In genomic region chrX:152813211-152813610, GRCh38 we compare ENCODE assay signal across 23 cellular contexts. TPM values are rescaled to one million over a fixed set of nuclear protein-coding genes. Genes with fewer than 3 reads are reported as not detected.
DNase-seq lines count a peak whose midpoint lies in the region; ATAC-seq and TF ChIP-seq lines count a peak whose summit lies in the region.
"Had no signal": no experiment of that assay in that cellular context is flagged by ENCODE, and none has a peak within 500 bp of the region (broad histone marks: within the 10 kb centered on the region; RNA-seq: fewer than 3 reads in every experiment).

No MANE protein-coding gene starts in this region.

- no peaks in the 10 kb centered on the region for H3K79me2 ChIP-seq in MM.1S (ENCODE audit: low read length)
- H3K79me2 ChIP-seq in hepatocyte: no peaks in the 10 kb centered on the region
- no peaks in the 10 kb centered on the region for H3K79me2 ChIP-seq in osteoblast (ENCODE audit: insufficient read depth, low read length)

- H3K27me3 Mint-ChIP-seq in Caco-2 (ENCODE audit: insufficient read depth, unreplicated experiment): peaks cover 2% of the 10 kb centered on the region

- H3K27ac Mint-ChIP-seq in Caco-2 (ENCODE audit: unreplicated experiment): no peak overlapping the region

- peaks cover 5% of the 10 kb centered on the region for H3K36me3 Mint-ChIP-seq in Caco-2 (ENCODE audit: insufficient read depth, unreplicated experiment)

- H2AFZ ChIP-seq in MM.1S (ENCODE audit: low read length) (no peak overlapping the region), hepatocyte (no peak overlapping the region), osteoblast (ENCODE audit: low read length) (peak overlapping the region; percentile 51)

- H3K9me3 ChIP-seq in Caco-2: no peaks in the 10 kb centered on the region
- H3K9me3 ChIP-seq in MM.1S (replicated peaks; ENCODE audit: insufficient read depth, low read length): no peaks in the 10 kb centered on the region
- H3K9me3 ChIP-seq in hepatocyte (ENCODE audit: low read depth): no peaks in the 10 kb centered on the region
- H3K9me3 ChIP-seq in osteoblast (ENCODE audit: low read depth, low read length): no peaks in the 10 kb centered on the region
- H3K9me3 ChIP-seq: Peyer's patch, SJCRH30 had no signal

- WGBS in hepatocyte (ENCODE audit: low lambda C conversion rate, missing lambda C conversion rate): 41% methylated on average over 6 of the region's 6 CpGs

- no peaks in the 10 kb centered on the region for H3K27me3 ChIP-seq in Caco-2 (replicated peaks; ENCODE audit: control insufficient read depth, insufficient read depth, low read length)
- no peaks in the 10 kb centered on the region for H3K27me3 ChIP-seq in MM.1S (replicated peaks; ENCODE audit: insufficient read depth, low read length)
- H3K27me3 ChIP-seq in hepatocyte: no peaks in the 10 kb centered on the region
- no peaks in the 10 kb centered on the region for H3K27me3 ChIP-seq in osteoblast (ENCODE audit: insufficient read depth, low read length)
- H3K27me3 ChIP-seq: Peyer's patch, SJCRH30 had no signal

- H3K4me1 ChIP-seq in Caco-2 (no peaks in the 10 kb centered on the region), MM.1S (ENCODE audit: low read length) (no peaks in the 10 kb centered on the region), hepatocyte (ENCODE audit: insufficient read depth) (peaks cover 6% of the 10 kb centered on the region), osteoblast (ENCODE audit: insufficient read depth, low read length) (no peaks in the 10 kb centered on the region)
- H3K4me1 ChIP-seq: Peyer's patch, SJCRH30 had no signal

- H3F3A ChIP-seq in MM.1S (ENCODE audit: insufficient read depth, low read length): no peaks in the 10 kb centered on the region

- no peak for DNase-seq in Caco-2
- DNase-seq in MM.1S: no peak
- no peak for DNase-seq in hepatocyte (ENCODE audit: low spot score)
- no peak for DNase-seq in osteoblast (ENCODE audit: insufficient read length, low spot score, missing footprints)
- no peak for DNase-seq in globus pallidus (ENCODE audit: low spot score)
- DNase-seq in LoVo (ENCODE audit: low spot score): no peak
- DNase-seq: AML-193; NCI-H1105; NCI-H146; NCI-H2029; NCI-H2227 treated with DMSO at 0.1 percent for 48 hours; NCI-H510A; NCI-H774; NK-92 treated with Interleukin-12 subunit alpha and Interleukin-12 subunit beta, amount 100 ng/mL, for 24 hours; SJCRH30 had no signal

- POLR2A ChIA-PET in Caco-2 (lab: Charles Lee): no interaction called here

- ATAC-seq in HG03469 (IDR thresholded peaks at IDR 0.05; ENCODE audit: unreplicated experiment) (no peak), HG02623 (IDR thresholded peaks at IDR 0.05; ENCODE audit: unreplicated experiment) (no peak)
- ATAC-seq: HCT116 had no signal

- H3K36me3 ChIP-seq in Caco-2 (ENCODE audit: control insufficient read depth, insufficient read depth, low read length) (no peaks in the 10 kb centered on the region), MM.1S (replicated peaks; ENCODE audit: insufficient read depth, low read length) (no peaks in the 10 kb centered on the region), hepatocyte (replicated peaks; ENCODE audit: insufficient read depth, low read depth) (no peaks in the 10 kb centered on the region), osteoblast (ENCODE audit: insufficient read depth, low read length) (no peaks in the 10 kb centered on the region)
- H3K36me3 ChIP-seq: Peyer's patch, SJCRH30 had no signal

- H3K4me2 ChIP-seq in MM.1S (ENCODE audit: low read depth, low read length) (peak overlapping the region; percentile 0; the same call in 1 of the 2 replicates), hepatocyte (peak overlapping the region; percentile 52), osteoblast (ENCODE audit: insufficient read depth, low read length) (peak overlapping the region; percentile 52)

- H3K4me1 Mint-ChIP-seq in Caco-2 (ENCODE audit: low read depth, unreplicated experiment): no peaks in the 10 kb centered on the region

- CTCF ChIA-PET in Caco-2 (lab: Charles Lee): interaction anchor here (1.2 kb wide), 1 partner anchor 172 kb away, joined by 3 read pairs; no protein-coding TSS in a partner anchor

- TF ChIP-seq CTCF in Caco-2 (IDR thresholded peaks at IDR 0.05; ENCODE audit: insufficient read depth in 1 of 2, low read depth in 1 of 2, low read length in 1 of 2, severe bottlenecking in 1 of 2, unreplicated experiment in 1 of 2) (no peak), MM.1S (IDR thresholded peaks at IDR 0.05; ENCODE audit: low read length) (no peak), hepatocyte (IDR thresholded peaks at IDR 0.05; ENCODE audit: poor library complexity) (no peak), osteoblast (IDR thresholded peaks at IDR 0.05; ENCODE audit: extremely low read depth, low read depth, low read length) (no peak)

- H3K27ac ChIP-seq in MM.1S (ENCODE audit: low read length) (no peak overlapping the region), hepatocyte (no peak overlapping the region), osteoblast (ENCODE audit: low read depth, low read length) (no peak overlapping the region)
- H3K27ac ChIP-seq: C4-2B, SJCRH30 had no signal

- peak overlapping the region; percentile 51 for H3K4me3 Mint-ChIP-seq in Caco-2 (ENCODE audit: unreplicated experiment)

- BruUV-seq in Caco-2 (replicated peaks; lab: Mats Ljungman, UMichigan): no TSS peak

- H4K20me1 ChIP-seq in MM.1S (ENCODE audit: insufficient read depth, low read length) (no peaks in the 10 kb centered on the region), hepatocyte (ENCODE audit: insufficient read depth, poor library complexity, severe bottlenecking) (no peaks in the 10 kb centered on the region), osteoblast (ENCODE audit: insufficient read depth, low read length) (no peaks in the 10 kb centered on the region)

- H3K4me3 ChIP-seq in Caco-2 (ENCODE audit: low read depth, low read length) (no peak overlapping the region), MM.1S (ENCODE audit: low read length) (no peak overlapping the region), hepatocyte (no peak overlapping the region), osteoblast (ENCODE audit: insufficient read depth, low read length) (peak overlapping the region; percentile 30)
- H3K4me3 ChIP-seq: Peyer's patch, SJCRH30 had no signal

- no peak overlapping the region for H3K9ac ChIP-seq in MM.1S (ENCODE audit: low read length)

- H3K9me3 Mint-ChIP-seq in Caco-2 (ENCODE audit: unreplicated experiment): no peaks in the 10 kb centered on the region

- intact Hi-C loops in Caco-2 (cut with micrococcal nuclease; ENCODE audit: unreplicated experiment): no loop called here

- H3K9me2 ChIP-seq in MM.1S (replicated peaks; ENCODE audit: insufficient read depth, low read length) (no peaks in the 10 kb centered on the region), hepatocyte (replicated peaks; ENCODE audit: insufficient read depth) (no peaks in the 10 kb centered on the region)

RNA-seq across cellular contexts. Expression of gene CETN2, which starts 17.3 kb away (rescaled TPM):
- total RNA-seq in Caco-2 (2022): 23.8 and 23.9 TPM in 2 replicates
- 43.7 and 44.8 TPM in 2 replicates for total RNA-seq in hepatocyte
- 45.5 and 46.0 TPM in 2 replicates for polyA plus RNA-seq in hepatocyte
- total RNA-seq in osteoblast: 42.1 and 44.2 TPM in 2 replicates

RNA-seq across cellular contexts. Expression of gene NSDHL, which starts 17.7 kb away (rescaled TPM):
- total RNA-seq in Caco-2 (2022) (30.5 and 34.9 TPM in 2 replicates), hepatocyte (46.2 and 56.7 TPM in 2 replicates), osteoblast (15.9 and 18.9 TPM in 2 replicates)
- polyA plus RNA-seq in hepatocyte: 47.8 and 62.9 TPM in 2 replicates

RNA-seq across cellular contexts. Expression of gene MAGEA6, which starts 43.7 kb away (rescaled TPM):
- not detected in 2 replicates for total RNA-seq in Caco-2 (2022)
- total RNA-seq in hepatocyte: not detected in 2 replicates
- 0.45 TPM in 1 of 2 replicates, not detected in the other for polyA plus RNA-seq in hepatocyte
- not detected in 2 replicates for total RNA-seq in osteoblast
- total RNA-seq: H1, Peyer's patch had no signal
- polyA plus RNA-seq: AG04450 had no signal

RNA-seq across cellular contexts. Expression of gene CSAG3, which starts 54.2 kb away (rescaled TPM):
- not detected in 2 replicates for total RNA-seq in Caco-2 (2022)
- total RNA-seq in hepatocyte: not detected in 2 replicates
- 0.33 TPM in 1 of 2 replicates, not detected in the other for polyA plus RNA-seq in hepatocyte
- total RNA-seq in osteoblast: not detected in 2 replicates
- total RNA-seq: A172, H1, Peyer's patch, SJCRH30 had no signal
- polyA plus RNA-seq: AG04450 had no signal

RNA-seq across cellular contexts. Expression of gene MAGEA2, which starts 59.6 kb away (rescaled TPM):
- total RNA-seq in Caco-2 (2022): not detected in 2 replicates
- total RNA-seq in hepatocyte: 0.28 and 0.93 TPM in 2 replicates
- 0.24 and 0.39 TPM in 2 replicates for polyA plus RNA-seq in hepatocyte
- not detected in 2 replicates for total RNA-seq in osteoblast
- total RNA-seq: H1, Peyer's patch had no signal
- polyA plus RNA-seq: AG04450 had no signal

Comparison
In these comparisons a context has a peak if more than half of its experiments do, and no peak if none do; other contexts are left out.
1. H3K4me2 ChIP-seq: peak in every context shown above with its lines; median percentile 52 in hepatocyte; 52 in osteoblast; 0 in MM.1S.